Comparison of ENCODE assay signal across 23 cellular contexts in the genomic region with DNA sequence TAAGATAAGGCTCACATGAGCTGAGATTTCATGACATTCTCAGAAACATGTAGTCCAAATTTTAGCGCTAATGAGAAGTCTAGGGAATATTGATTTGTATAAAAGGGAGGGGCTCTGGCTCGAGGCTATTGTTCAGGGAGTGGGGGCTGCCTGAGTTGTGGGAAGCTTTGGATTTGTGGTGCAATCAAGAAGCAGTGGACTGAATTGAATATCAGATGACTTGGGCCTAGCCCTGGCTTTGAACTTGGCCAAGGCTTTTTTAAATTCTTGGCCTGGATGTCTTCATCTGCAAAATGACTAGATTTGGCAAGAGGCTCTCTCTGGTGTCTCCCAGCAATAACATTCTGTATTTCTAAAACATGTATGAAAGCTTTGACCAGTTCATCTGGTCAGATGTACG.
"Had no signal": no experiment of that assay in that cellular context is flagged by ENCODE, and none has a peak within 500 bp of the region (broad histone marks: within the 10 kb centered on the region; RNA-seq: fewer than 3 reads in every experiment).

No MANE protein-coding gene starts in this region.

- H3K4me3 Mint-ChIP-seq: central memory CD8-positive, alpha-beta T cell; memory B cell; natural killer cell treated with Interleukin-12 subunit alpha and Interleukin-12 subunit beta and Interleukin-15 and Interleukin-18, amount 100 ng/mL, for 72 hours had no signal

- H3K27ac Mint-ChIP-seq: memory B cell; natural killer cell treated with Interleukin-12 subunit alpha and Interleukin-12 subunit beta and Interleukin-15 and Interleukin-18, amount 100 ng/mL, for 72 hours had no signal

- DNase-seq: cortex of kidney; dorsolateral prefrontal cortex; effector CD8-positive, alpha-beta T cell; foreskin melanocyte; heart right ventricle; hypothalamus; kidney glomerular epithelial cell; lower lobe of right lung; midbrain; occipital lobe; sigmoid colon; stimulated activated CD4-positive, alpha-beta T cell treated with anti-CD3 and anti-CD28 coated beads, Interleukin-2, amount 100 ng/mL, for 24 hours; stimulated activated CD4-positive, alpha-beta T cell treated with anti-CD3 and anti-CD28 coated beads, Interleukin-4, amount 100 ng/mL, for 4 hours; stimulated activated naive CD4-positive, alpha-beta T cell; trophoblast cell had no signal

- H3K4me3 ChIP-seq: dorsolateral prefrontal cortex, heart right ventricle, lower lobe of right lung, prostate gland, sigmoid colon, skin epidermis had no signal

- H2AFZ ChIP-seq: parathyroid adenoma had no signal

- H3K9ac ChIP-seq: parathyroid adenoma had no signal

- H3K27me3 ChIP-seq: dorsolateral prefrontal cortex, heart right ventricle, sigmoid colon had no signal

- H3K36me3 Mint-ChIP-seq: memory B cell; natural killer cell treated with Interleukin-12 subunit alpha and Interleukin-12 subunit beta and Interleukin-15 and Interleukin-18, amount 100 ng/mL, for 72 hours had no signal

- H3K36me3 ChIP-seq: heart right ventricle, lower lobe of right lung, prostate gland, sigmoid colon had no signal

- ATAC-seq: esophagus mucosa; left lobe of liver; lower lobe of right lung; natural killer cell treated with Interleukin-12 subunit alpha and Interleukin-12 subunit beta and Interleukin-15 and Interleukin-18, amount 100 ng/mL, for 72 hours had no signal

- H3K9me3 ChIP-seq: heart right ventricle, lower lobe of right lung, prostate gland, sigmoid colon had no signal

- H3K27ac ChIP-seq: dorsolateral prefrontal cortex, heart right ventricle, lower lobe of right lung, parathyroid adenoma, prostate gland, sigmoid colon, skin epidermis had no signal

- H3K4me1 ChIP-seq: heart right ventricle, lower lobe of right lung, parathyroid adenoma, prostate gland had no signal

- H3K27me3 Mint-ChIP-seq: central memory CD8-positive, alpha-beta T cell; memory B cell; natural killer cell treated with Interleukin-12 subunit alpha and Interleukin-12 subunit beta and Interleukin-15 and Interleukin-18, amount 100 ng/mL, for 72 hours had no signal

- H3K9me3 Mint-ChIP-seq: memory B cell; natural killer cell treated with Interleukin-12 subunit alpha and Interleukin-12 subunit beta and Interleukin-15 and Interleukin-18, amount 100 ng/mL, for 72 hours had no signal

- H3K4me1 Mint-ChIP-seq: central memory CD8-positive, alpha-beta T cell; memory B cell had no signal
